In the genomic region with DNA sequence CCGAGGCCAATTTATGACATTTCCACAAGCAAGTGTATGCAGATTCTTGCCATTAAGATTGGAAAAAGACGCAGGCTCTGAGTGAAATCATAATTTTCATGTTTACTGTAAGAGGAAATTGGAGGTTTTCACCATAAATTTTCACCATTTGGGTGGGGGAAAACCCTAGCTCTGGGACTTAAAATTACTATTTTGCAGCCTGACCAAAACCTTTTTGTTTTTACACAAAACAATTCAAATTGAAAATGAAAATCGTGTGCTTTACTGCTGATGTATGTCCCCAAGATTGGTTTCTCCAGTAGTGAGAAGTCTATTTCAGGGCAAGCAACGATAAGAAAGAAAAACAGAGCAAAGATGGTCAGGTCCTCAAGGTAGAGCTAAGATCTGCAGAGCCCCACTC, we compare ENCODE assay signal across 11 cellular contexts.
A peak's percentile ranks its signal among the peaks of the same experiment; 100 is the strongest.
DNase-seq lines count a peak whose midpoint lies in the region; ATAC-seq and TF ChIP-seq lines count a peak whose summit lies in the region.
"Had no signal": no experiment of that assay in that cellular context is flagged by ENCODE, and none has a peak within 500 bp of the region (broad histone marks: within the 10 kb centered on the region; RNA-seq: fewer than 3 reads in every experiment).

No MANE protein-coding gene starts in this region.

- no peaks in the 10 kb centered on the region for H3K9me3 Mint-ChIP-seq in naive thymus-derived CD8-positive, alpha-beta T cell

- H3K9me2 ChIP-seq in Loucy (replicated peaks; ENCODE audit: low read depth, low read length), result no peaks in the 10 kb centered on the region

- H3K79me2 ChIP-seq in Loucy (ENCODE audit: insufficient read depth, low read length), result peaks cover 66% of the 10 kb centered on the region

- peaks cover 29 to 97% (median 80%) of the 10 kb centered on the region in 4 donors for H3K4me1 Mint-ChIP-seq in naive thymus-derived CD8-positive, alpha-beta T cell

- POLR2A ChIA-PET in naive thymus-derived CD8-positive, alpha-beta T cell (lab: Charles Lee), result interaction anchor here (0.6 to 2.1 kb wide), 7 partner anchors 74 to 241 kb away, joined by 3 to 7 read pairs (median 3); no protein-coding TSS in a partner anchor

- H3K36me3 ChIP-seq in Loucy (ENCODE audit: insufficient read depth, low read length) (peaks cover 2% of the 10 kb centered on the region; the same call in 1 of the 2 replicates), colonic mucosa (no peaks in the 10 kb centered on the region), heart right ventricle (peaks cover 0 to 2% (median 0%) of the 10 kb centered on the region in 9 donors)

- intact Hi-C loops in colonic mucosa (cut with DNase I), result loop anchor here (10.0 kb wide), 2 partner anchors 284 to 296 kb away; partner anchors contain the start of gene FOXP1
- intact Hi-C loops in heart right ventricle (cut with DNase I), result loop anchor here in 5 of 10 donors (5.0 to 10.0 kb wide), 9 partner anchors 169 to 766 kb away; partner anchors contain the start of gene FOXP1 (in 2 of the 5)

- H3K9ac ChIP-seq in Loucy (ENCODE audit: low read depth, low read length, poor library complexity, severe bottlenecking) (peak overlapping the region; percentile 19), colonic mucosa (ENCODE audit: low read depth in 2 of 2, low read length in 2 of 2) (no peak overlapping the region)

- no peaks in the 10 kb centered on the region for H3K27me3 Mint-ChIP-seq in naive thymus-derived CD8-positive, alpha-beta T cell

- H3K27ac Mint-ChIP-seq in naive thymus-derived CD8-positive, alpha-beta T cell, result peak overlapping the region; percentile 93 to 99 (median 98)

- no peaks in the 10 kb centered on the region for H3F3A ChIP-seq in Loucy (ENCODE audit: low read depth)

- H2AFZ ChIP-seq in Loucy (ENCODE audit: low read length), result no peak overlapping the region

- TF ChIP-seq CTCF in Loucy (conservative IDR thresholded peaks at IDR 0.05; ENCODE audit: low read length), result no peak
- no peak for TF ChIP-seq CTCF in colonic mucosa (IDR thresholded peaks at IDR 0.05)
- no peak for TF ChIP-seq CTCF in heart right ventricle (IDR thresholded peaks at IDR 0.05)

- peak overlapping the region; percentile 85 for H3K4me2 ChIP-seq in Loucy (ENCODE audit: low read depth, low read length, poor library complexity, severe bottlenecking)

- peak overlapping the region; percentile 89 to 99 (median 96) for H3K4me3 Mint-ChIP-seq in naive thymus-derived CD8-positive, alpha-beta T cell

- H3K4me3 ChIP-seq in Loucy (ENCODE audit: low read length, poor library complexity, severe bottlenecking) (no peak overlapping the region), colonic mucosa (no peak overlapping the region), heart right ventricle (no peak overlapping the region)
- H3K4me3 ChIP-seq: spleen had no signal

- H3K27ac ChIP-seq in colonic mucosa (no peak overlapping the region), heart right ventricle (no peak overlapping the region)

- H3K9me3 ChIP-seq in Loucy (ENCODE audit: insufficient read depth, low read depth, low read length), result no peaks in the 10 kb centered on the region
- no peaks in the 10 kb centered on the region for H3K9me3 ChIP-seq in colonic mucosa
- no peaks in the 10 kb centered on the region for H3K9me3 ChIP-seq in heart right ventricle
- H3K9me3 ChIP-seq: spleen had no signal

- peak; percentile 84 for ATAC-seq in GM18858 (IDR thresholded peaks at IDR 0.05; ENCODE audit: unreplicated experiment)
- ATAC-seq in GM21529 (IDR thresholded peaks at IDR 0.05; ENCODE audit: unreplicated experiment), result peak; percentile 88
- peak in 1 of 2 donors; percentile 8 for ATAC-seq in naive thymus-derived CD8-positive, alpha-beta T cell
- no peak for ATAC-seq in heart right ventricle

- peaks cover 4% of the 10 kb centered on the region for H4K20me1 ChIP-seq in Loucy (ENCODE audit: insufficient read depth, low read length, poor library complexity, severe bottlenecking)

- H3K27me3 ChIP-seq in Loucy (ENCODE audit: insufficient read depth, low read length, poor library complexity, severe bottlenecking), result no peaks in the 10 kb centered on the region
- no peaks in the 10 kb centered on the region for H3K27me3 ChIP-seq in colonic mucosa
- no peaks in the 10 kb centered on the region for H3K27me3 ChIP-seq in heart right ventricle
- H3K27me3 ChIP-seq: spleen had no signal

- no peak for DNase-seq in naive thymus-derived CD8-positive, alpha-beta T cell
- DNase-seq in colonic mucosa, result no peak
- no peak for DNase-seq in heart right ventricle
- DNase-seq in CD1c-positive myeloid dendritic cell (ENCODE audit: extremely low spot score), result no peak
- DNase-seq: amniotic stem cell; DMS79 treated with DMSO at 0.1 percent for 48 hours; NK-92 treated with Interleukin-12 subunit alpha and Interleukin-12 subunit beta, amount 100 ng/mL, for 24 hours; spleen had no signal

- 75 to 80% methylated on average over 4 of the region's 4 CpGs for WGBS in heart right ventricle, 2 donors

- peaks cover 14 to 39% (median 30%) of the 10 kb centered on the region in 3 donors for H3K36me3 Mint-ChIP-seq in naive thymus-derived CD8-positive, alpha-beta T cell

- peaks cover 59% of the 10 kb centered on the region for H3K4me1 ChIP-seq in Loucy (ENCODE audit: insufficient read depth, low read length, poor library complexity, severe bottlenecking)
- H3K4me1 ChIP-seq in colonic mucosa, result no peaks in the 10 kb centered on the region
- peaks cover 0 to 37% (median 27%) of the 10 kb centered on the region in 9 donors for H3K4me1 ChIP-seq in heart right ventricle

Comparison
In these comparisons a context has a peak if more than half of its experiments do, and no peak if none do; other contexts are left out.
1. ATAC-seq: peak in GM18858 (single experiment) and GM21529 (single experiment); none in heart right ventricle (0 of 8).